Comparison of ENCODE assay signal across 21 cellular contexts in genomic region chr14:68160779-68161546, GRCh38.
DNase-seq lines count a peak whose midpoint lies in the region; FAIRE-seq and TF ChIP-seq lines count a peak whose summit lies in the region.
"Had no signal": no experiment of that assay in that cellular context is flagged by ENCODE, and none has a peak within 500 bp of the region (broad histone marks: within the 10 kb centered on the region; RNA-seq: fewer than 3 reads in every experiment).

No MANE protein-coding gene starts in this region.

- H3K9me2 ChIP-seq in Loucy (replicated peaks; ENCODE audit: low read depth, low read length) = no peaks in the 10 kb centered on the region

- H2AFZ ChIP-seq in Loucy (ENCODE audit: low read length) (no peak overlapping the region), endothelial cell of umbilical vein (ENCODE audit: low read depth, low read length) (no peak overlapping the region)

- H3K4me1 ChIP-seq in Loucy (ENCODE audit: insufficient read depth, low read length, poor library complexity, severe bottlenecking) (peaks cover 71% of the 10 kb centered on the region), endothelial cell of umbilical vein (ENCODE audit: control insufficient read depth, extremely low read depth, insufficient read depth, low read length) (no peaks in the 10 kb centered on the region), muscle layer of colon (ENCODE audit: insufficient read depth, low read length) (peaks cover 78% of the 10 kb centered on the region)
- H3K4me1 ChIP-seq: BLaER1 treated with 17β-estradiol and CSF1 and Interleukin-3, amounts not matched to agents 10 nM and 100 nM had no signal

- no peaks in the 10 kb centered on the region for H3K9me3 ChIP-seq in Loucy (ENCODE audit: insufficient read depth, low read depth, low read length)
- no peaks in the 10 kb centered on the region for H3K9me3 ChIP-seq in endothelial cell of umbilical vein (replicated peaks; ENCODE audit: control insufficient read depth, insufficient read depth, low read length)
- no peaks in the 10 kb centered on the region for H3K9me3 ChIP-seq in muscle layer of colon (ENCODE audit: low read length)
- H3K9me3 ChIP-seq: BLaER1 treated with 17β-estradiol and CSF1 and Interleukin-3, amounts not matched to agents 10 nM and 100 nM had no signal

- H3F3A ChIP-seq in Loucy (ENCODE audit: low read depth) = no peaks in the 10 kb centered on the region

- H3K9ac ChIP-seq in Loucy (ENCODE audit: low read depth, low read length, poor library complexity, severe bottlenecking) (no peak overlapping the region), endothelial cell of umbilical vein (replicated peaks; ENCODE audit: extremely low read depth, insufficient read depth, low read length) (no peak overlapping the region), muscle layer of colon (ENCODE audit: low read length) (no peak overlapping the region)
- H3K9ac ChIP-seq: BLaER1 treated with 17β-estradiol and CSF1 and Interleukin-3, amounts not matched to agents 10 nM and 100 nM had no signal

- CTCF ChIA-PET in endothelial cell of umbilical vein (lab: Charles Lee) = interaction anchor here (0.9 to 1.5 kb wide), 7 partner anchors 8 to 133 kb away, joined by 3 to 6 read pairs (median 3); no protein-coding TSS in a partner anchor

- no peaks in the 10 kb centered on the region for H3K27me3 ChIP-seq in Loucy (ENCODE audit: insufficient read depth, low read length, poor library complexity, severe bottlenecking)
- no peaks in the 10 kb centered on the region for H3K27me3 ChIP-seq in endothelial cell of umbilical vein (ENCODE audit: control insufficient read depth in 2 of 2, insufficient read depth in 2 of 2, low read length in 2 of 2)
- no peaks in the 10 kb centered on the region for H3K27me3 ChIP-seq in muscle layer of colon (ENCODE audit: control insufficient read depth in 1 of 2, insufficient read depth in 2 of 2, low read length in 2 of 2)
- H3K27me3 ChIP-seq: BLaER1 treated with 17β-estradiol and CSF1 and Interleukin-3, amounts not matched to agents 10 nM and 100 nM had no signal

- FAIRE-seq in endothelial cell of umbilical vein (lab: Jason Lieb, UNC) = no peak

- H3K27ac ChIP-seq in endothelial cell of umbilical vein (ENCODE audit: insufficient read depth, low read depth, low read length) (no peak overlapping the region), muscle layer of colon (ENCODE audit: low read depth, low read length) (peak overlapping the region; percentile 71)
- H3K27ac ChIP-seq: BLaER1 treated with 17β-estradiol and CSF1 and Interleukin-3, amounts not matched to agents 10 nM and 100 nM had no signal

- peak; percentile 35 for DNase-seq in AG10803 (ENCODE audit: low read depth)
- peak; percentile 73 for DNase-seq in endothelial cell of umbilical vein (ENCODE audit: low read depth, low spot score)
- DNase-seq in NCI-H1417 treated with DMSO at 0.1 percent for 48 hours (lab: John Stamatoyannopoulos, UW) = no peak
- DNase-seq in mesenteric fat pad (ENCODE audit: low spot score) = no peak
- no peak for DNase-seq in HPDE6-E6E7 (ENCODE audit: extremely low spot score)
- DNase-seq in T-helper 2 cell = no peak
- DNase-seq: activated CD4-positive, alpha-beta T cell treated with anti-CD3 and anti-CD28 coated beads for 48 hours; activated CD8-positive, alpha-beta memory T cell treated with anti-CD3 and anti-CD28 coated beads, Interleukin-2, amount 10 ng/mL, durations not matched to agents 7 days and 5 days; aorta; Calu3; central memory CD4-positive, alpha-beta T cell; head of caudate nucleus; left cardiac atrium; MM.1S; naive thymus-derived CD4-positive, alpha-beta T cell; NCI-H1694; right cardiac atrium; SHP77 treated with DMSO at 0.1 percent for 48 hours had no signal

- POLR2A ChIA-PET in endothelial cell of umbilical vein (lab: Charles Lee) = no interaction called here

- H3K36me3 ChIP-seq in Loucy (ENCODE audit: insufficient read depth, low read length) (no peaks in the 10 kb centered on the region), endothelial cell of umbilical vein (ENCODE audit: control insufficient read depth in 2 of 2, extremely low read depth in 1 of 2, insufficient read depth in 2 of 2, low read length in 2 of 2) (no peaks in the 10 kb centered on the region), muscle layer of colon (ENCODE audit: insufficient read depth, low read length) (no peaks in the 10 kb centered on the region)
- H3K36me3 ChIP-seq: BLaER1 treated with 17β-estradiol and CSF1 and Interleukin-3, amounts not matched to agents 10 nM and 100 nM had no signal

- no peak overlapping the region for H3K4me3 ChIP-seq in AG10803 (ENCODE audit: low read length)
- no peak overlapping the region for H3K4me3 ChIP-seq in Loucy (ENCODE audit: low read length, poor library complexity, severe bottlenecking)
- no peak overlapping the region for H3K4me3 ChIP-seq in endothelial cell of umbilical vein (replicated peaks in 1 of 3; ENCODE audit: insufficient read depth in 1 of 3, low read depth in 1 of 3, low read length in 3 of 3)
- H3K4me3 ChIP-seq in muscle layer of colon (ENCODE audit: low read depth in 1 of 2, low read length in 2 of 2) = no peak overlapping the region
- H3K4me3 ChIP-seq: BLaER1 treated with 17β-estradiol and CSF1 and Interleukin-3, amounts not matched to agents 10 nM and 100 nM had no signal

- H4K20me1 ChIP-seq in Loucy (ENCODE audit: insufficient read depth, low read length, poor library complexity, severe bottlenecking) (no peaks in the 10 kb centered on the region), endothelial cell of umbilical vein (replicated peaks; ENCODE audit: control insufficient read depth, extremely low read depth, insufficient read depth, low read length) (no peaks in the 10 kb centered on the region)
- H4K20me1 ChIP-seq: BLaER1 treated with 17β-estradiol and CSF1 and Interleukin-3, amounts not matched to agents 10 nM and 100 nM had no signal

- intact Hi-C loops in endothelial cell of umbilical vein (cut with micrococcal nuclease) = no loop called here

- H3K9me1 ChIP-seq in endothelial cell of umbilical vein (replicated peaks; ENCODE audit: control insufficient read depth, extremely low read depth, insufficient read depth, low read length) = no peaks in the 10 kb centered on the region

- H3K79me2 ChIP-seq in Loucy (ENCODE audit: insufficient read depth, low read length) (no peaks in the 10 kb centered on the region), endothelial cell of umbilical vein (ENCODE audit: control insufficient read depth, insufficient read depth, low read length) (no peaks in the 10 kb centered on the region)

- dilution Hi-C loops in endothelial cell of umbilical vein (cut with MboI; ENCODE audit: extremely low pct_ligation_motif_present, low sequenced_read_pairs) = no loop called here

- BruUV-seq in endothelial cell of umbilical vein (replicated peaks; lab: Mats Ljungman, UMichigan) = no TSS peak

- peak overlapping the region; percentile 4 for H3K4me2 ChIP-seq in Loucy (ENCODE audit: low read depth, low read length, poor library complexity, severe bottlenecking)
- H3K4me2 ChIP-seq in endothelial cell of umbilical vein (ENCODE audit: insufficient read depth, low read length) = no peak overlapping the region
- H3K4me2 ChIP-seq: BLaER1 treated with 17β-estradiol and CSF1 and Interleukin-3, amounts not matched to agents 10 nM and 100 nM had no signal

- TF ChIP-seq POLR2A in endothelial cell of umbilical vein (IDR thresholded peaks at IDR 0.05; ENCODE audit: low read depth, low read length) = no peak

- no peak for TF ChIP-seq CTCF in AG10803 (conservative IDR thresholded peaks at IDR 0.05; ENCODE audit: low read length)
- TF ChIP-seq CTCF in Loucy (conservative IDR thresholded peaks at IDR 0.05; ENCODE audit: low read length) = no peak
- no peak for TF ChIP-seq CTCF in endothelial cell of umbilical vein (IDR thresholded peaks at IDR 0.05; ENCODE audit: extremely low read depth in 1 of 2, insufficient read depth in 1 of 2, low read depth in 1 of 2, low read length in 2 of 2)

TF ChIP-seq in endothelial cell of umbilical vein, 7 proteins besides CTCF, POLR2A, EP300 and RAD21:
- TF ChIP-seq EZH2 (IDR thresholded peaks at IDR 0.05; ENCODE audit: borderline replicate concordance, low read depth, low read length, severe bottlenecking) (no peak), GATA2 (IDR thresholded peaks at IDR 0.05; ENCODE audit: insufficient read depth, insufficient read length, low read depth, low read length) (no peak), MAX (IDR thresholded peaks at IDR 0.05; ENCODE audit: insufficient read depth, insufficient read length) (no peak), MYC (IDR thresholded peaks at IDR 0.05; ENCODE audit: low read depth, low read length) (no peak), POLR2AphosphoS5 (IDR thresholded peaks at IDR 0.05; ENCODE audit: insufficient read depth, low read depth, low read length) (no peak), JUN (IDR thresholded peaks at IDR 0.05; ENCODE audit: borderline replicate concordance, insufficient read depth, insufficient read length, low read depth) (no peak), FOS (IDR thresholded peaks at IDR 0.05; ENCODE audit: borderline replicate concordance, insufficient read depth, low read length) (no peak)

Comparison
In these comparisons a context has a peak if more than half of its experiments do, and no peak if none do; other contexts are left out.
1. DNase-seq: peak in AG10803 (single experiment) and endothelial cell of umbilical vein (single experiment); none in NCI-H1417 treated with DMSO at 0.1 percent for 48 hours (single experiment), mesenteric fat pad (single experiment), HPDE6-E6E7 (single experiment) and T-helper 2 cell (0 of 5).